19 cellular contexts compared by ENCODE assay signal in the genomic region with DNA sequence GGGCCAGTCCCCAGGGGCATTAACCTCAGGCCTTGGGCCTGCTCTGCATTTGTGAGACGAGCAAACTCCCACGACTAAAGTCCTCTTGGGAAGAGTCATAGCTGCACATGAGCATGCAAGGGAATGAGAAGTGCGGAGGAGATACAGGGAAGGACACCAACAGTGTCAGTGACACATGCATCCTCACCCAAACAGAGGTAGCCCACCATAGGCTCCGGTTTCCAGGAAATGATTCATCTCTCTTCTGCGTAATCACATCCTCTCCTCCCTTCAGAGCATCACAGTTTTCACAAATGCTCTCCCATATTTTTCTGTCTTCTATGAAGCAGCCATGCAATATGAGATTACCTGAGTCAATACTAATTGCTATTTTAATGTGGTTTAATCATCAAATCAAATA.
DNase-seq lines count a peak whose midpoint lies in the region; ATAC-seq and TF ChIP-seq lines count a peak whose summit lies in the region.
"Had no signal": no experiment of that assay in that cellular context is flagged by ENCODE, and none has a peak within 500 bp of the region (broad histone marks: within the 10 kb centered on the region; RNA-seq: fewer than 3 reads in every experiment).

No MANE protein-coding gene starts in this region.

- no peaks in the 10 kb centered on the region for H3K36me3 Mint-ChIP-seq in MCF 10A (ENCODE audit: insufficient read depth, unreplicated experiment)

- ATAC-seq in HG02852 (IDR thresholded peaks at IDR 0.05; ENCODE audit: unreplicated experiment) = no peak
- ATAC-seq: GM23338, HepG2 had no signal

- no peak overlapping the region for H3K27ac Mint-ChIP-seq in MCF 10A (ENCODE audit: low read depth, unreplicated experiment)
- H3K27ac Mint-ChIP-seq: GM23338 had no signal

- no peak overlapping the region for H2AFZ ChIP-seq in mammary epithelial cell (ENCODE audit: low read depth, low read length)
- H2AFZ ChIP-seq: GM23338, PC-9 had no signal

- POLR2A ChIA-PET in MCF 10A (lab: Yijun Ruan, JAX) = no interaction called here

- H3K27ac ChIP-seq in mammary epithelial cell (ENCODE audit: insufficient read depth, low read depth, low read length) = no peak overlapping the region
- H3K27ac ChIP-seq: BLaER1 treated with 17β-estradiol and CSF1 and Interleukin-3, amounts not matched to agents 10 nM and 100 nM; KMS-11; PC-9 had no signal

- H3K4me3 ChIP-seq in mammary epithelial cell (replicated peaks in 1 of 3; ENCODE audit: insufficient read depth in 1 of 3, low read depth in 2 of 3, low read length in 3 of 3) (no peak overlapping the region), fibroblast of pulmonary artery (replicated peaks; ENCODE audit: low read depth, low read length) (no peak overlapping the region)
- H3K4me3 ChIP-seq: BLaER1 treated with 17β-estradiol and CSF1 and Interleukin-3, amounts not matched to agents 10 nM and 100 nM; GM23338; PC-9 had no signal

- H3K4me1 Mint-ChIP-seq in MCF 10A (ENCODE audit: insufficient read depth, unreplicated experiment) = peaks cover 16% of the 10 kb centered on the region
- H3K4me1 Mint-ChIP-seq: GM23338 had no signal

- CTCF ChIA-PET in MCF 10A (lab: Yijun Ruan, JAX) = no interaction called here
- CTCF ChIA-PET in mammary epithelial cell (lab: Charles Lee; ENCODE audit: low non-redundant PET) = no interaction called here

- in situ Hi-C loops in mammary epithelial cell (cut with MboI; ENCODE audit: low sequenced_read_pairs in 2 of 2) = no loop called here

- WGBS in mammary epithelial cell (ENCODE audit: low coverage, missing lambda C conversion rate) = 57% methylated on average over 5 of the region's 5 CpGs

- H3K79me2 ChIP-seq in mammary epithelial cell (ENCODE audit: insufficient read depth, low read length) = no peaks in the 10 kb centered on the region

- H3K4me2 ChIP-seq in mammary epithelial cell (ENCODE audit: insufficient read depth, low read depth, low read length) = no peak overlapping the region
- H3K4me2 ChIP-seq: GM23338, KMS-11, PC-9 had no signal

- H3K36me3 ChIP-seq in mammary epithelial cell (ENCODE audit: insufficient read depth, low read length) = no peaks in the 10 kb centered on the region
- H3K36me3 ChIP-seq: BLaER1 treated with 17β-estradiol and CSF1 and Interleukin-3, amounts not matched to agents 10 nM and 100 nM had no signal

- dilution Hi-C loops in mammary epithelial cell (cut with HindIII; ENCODE audit: low sequenced_read_pairs) = no loop called here

- no peaks in the 10 kb centered on the region for H3K9me3 Mint-ChIP-seq in MCF 10A (ENCODE audit: unreplicated experiment)
- H3K9me3 Mint-ChIP-seq: GM23338 had no signal

- no peak overlapping the region for H3K9ac ChIP-seq in mammary epithelial cell (ENCODE audit: insufficient read depth, low read length)
- H3K9ac ChIP-seq: BLaER1 treated with 17β-estradiol and CSF1 and Interleukin-3, amounts not matched to agents 10 nM and 100 nM; KMS-11 had no signal

- H3K9me3 ChIP-seq in mammary epithelial cell (replicated peaks; ENCODE audit: insufficient read depth, low read length) = peaks cover 4% of the 10 kb centered on the region
- H3K9me3 ChIP-seq: BLaER1 treated with 17β-estradiol and CSF1 and Interleukin-3, amounts not matched to agents 10 nM and 100 nM had no signal

- H4K20me1 ChIP-seq in mammary epithelial cell (ENCODE audit: insufficient read depth, low read length) = no peaks in the 10 kb centered on the region
- H4K20me1 ChIP-seq: BLaER1 treated with 17β-estradiol and CSF1 and Interleukin-3, amounts not matched to agents 10 nM and 100 nM had no signal

- BruUV-seq in MCF 10A (replicated peaks; lab: Mats Ljungman, UMichigan) (no TSS peak), mammary epithelial cell (replicated peaks; lab: Mats Ljungman, UMichigan) (no TSS peak)

- no peak for TF ChIP-seq CTCF in MCF 10A (IDR thresholded peaks at IDR 0.05; ENCODE audit: unreplicated experiment)
- no peak for TF ChIP-seq CTCF in mammary epithelial cell (conservative IDR thresholded peaks at IDR 0.05 in 1 of 2, IDR thresholded peaks at IDR 0.05 in 1 of 2; ENCODE audit: extremely low read depth in 1 of 2, insufficient read depth in 1 of 2, low read depth in 1 of 2, low read length in 2 of 2)
- no peak for TF ChIP-seq CTCF in fibroblast of pulmonary artery (IDR thresholded peaks at IDR 0.05; ENCODE audit: low read length, missing control alignments)

- intact Hi-C loops in MCF 10A (cut with micrococcal nuclease) = no loop called here
- intact Hi-C loops in mammary epithelial cell (cut with micrococcal nuclease) = no loop called here

- no peaks in the 10 kb centered on the region for H3K4me1 ChIP-seq in mammary epithelial cell (ENCODE audit: insufficient read depth, low read length)

- DNase-seq in MCF 10A (ENCODE audit: unreplicated experiment) (peak; percentile 6), mammary epithelial cell (no peak), RPMI7951 (ENCODE audit: low read depth) (peak; percentile 1), fibroblast of pulmonary artery (ENCODE audit: low read depth) (peak; percentile 12), NCI-H1092 treated with DMSO at 0.1 percent for 48 hours (lab: John Stamatoyannopoulos, UW) (no peak), Ammon's horn (ENCODE audit: low spot score) (no peak)
- no peak for DNase-seq in activated CD4-positive, alpha-beta T cell treated with anti-CD3 and anti-CD28 coated beads, Interleukin-2, amount 50 U/mL, for 4 hours
- DNase-seq: 8988T, DMS79 treated with DMSO at 0.1 percent for 48 hours, MM.1S, NCI-H1436, NCI-H2029 treated with DMSO at 0.1 percent for 48 hours, NCI-H748 treated with DMSO at 0.1 percent for 48 hours, PC-9 had no signal

- no peaks in the 10 kb centered on the region for H3K27me3 Mint-ChIP-seq in MCF 10A (ENCODE audit: insufficient read depth, unreplicated experiment)

- H3K4me3 Mint-ChIP-seq in MCF 10A (ENCODE audit: unreplicated experiment) = no peak overlapping the region
- H3K4me3 Mint-ChIP-seq: GM23338 had no signal

- no peaks in the 10 kb centered on the region for H3K27me3 ChIP-seq in mammary epithelial cell (ENCODE audit: insufficient read depth, low read length)
- H3K27me3 ChIP-seq: BLaER1 treated with 17β-estradiol and CSF1 and Interleukin-3, amounts not matched to agents 10 nM and 100 nM had no signal

Comparison
In these comparisons a context has a peak if more than half of its experiments do, and no peak if none do; other contexts are left out.
1. DNase-seq: peak in MCF 10A (single experiment), RPMI7951 (single experiment) and fibroblast of pulmonary artery (single experiment); none in mammary epithelial cell (single experiment), activated CD4-positive, alpha-beta T cell treated with anti-CD3 and anti-CD28 coated beads, Interleukin-2, amount 50 U/mL, for 4 hours (0 of 2), NCI-H1092 treated with DMSO at 0.1 percent for 48 hours (single experiment) and Ammon's horn (single experiment).